In genomic region chr3:23710555-23710954, GRCh38 we compare ENCODE assay signal across 15 cellular contexts.
DNase-seq lines count a peak whose midpoint lies in the region; ATAC-seq, FAIRE-seq and TF ChIP-seq lines count a peak whose summit lies in the region.
"Had no signal": no experiment of that assay in that cellular context is flagged by ENCODE, and none has a peak within 500 bp of the region (broad histone marks: within the 10 kb centered on the region; RNA-seq: fewer than 3 reads in every experiment).

No MANE protein-coding gene starts in this region.

- POLR2A ChIA-PET in WTC11 (lab: Charles Lee) = interaction anchor here (0.9 kb wide), 1 partner anchor 103 kb away, joined by 3 read pairs; no protein-coding TSS in a partner anchor

- H3K36me3 ChIP-seq in neural progenitor cell = no peaks in the 10 kb centered on the region
- H3K36me3 ChIP-seq: BLaER1 treated with 17β-estradiol and CSF1 and Interleukin-3, amounts not matched to agents 10 nM and 100 nM had no signal

- H3K4me3 Mint-ChIP-seq in WTC11 (no peak overlapping the region), neural progenitor cell (no peak overlapping the region)
- H3K4me3 Mint-ChIP-seq: dendritic cell treated with granulocyte-macrophage colony-stimulating factor and Interleukin-4, amounts not matched to agents 40 ng/mL and 50 ng/mL, for 4 days; T-helper 2 cell treated with Interferon-gamma antibody and Interleukin-4, amounts not matched to agents 5 μg/mL and 100 μg/mL, for 36 hours had no signal

- intact Hi-C loops in Right ventricle myocardium superior (cut with DNase I) = no loop called here

- no peak overlapping the region for H3K4me2 ChIP-seq in neural progenitor cell
- H3K4me2 ChIP-seq: BLaER1 treated with 17β-estradiol and CSF1 and Interleukin-3, amounts not matched to agents 10 nM and 100 nM had no signal

- H3K27me3 Mint-ChIP-seq in WTC11 (ENCODE audit: low read depth) = no peaks in the 10 kb centered on the region
- H3K27me3 Mint-ChIP-seq in neural progenitor cell (ENCODE audit: insufficient read depth, low read depth) = peaks cover 2% of the 10 kb centered on the region

- CTCF ChIA-PET in WTC11 (lab: Charles Lee) = interaction anchor here (1.0 to 1.3 kb wide), 2 partner anchors 52 to 206 kb away, joined by 3 read pairs; partner anchors contain the start of genes NKIRAS1 and RPL15

- ATAC-seq in WTC11 (peak; percentile 67), Right ventricle myocardium superior (ENCODE audit: poor library complexity) (peak; percentile 66), HG02571 (IDR thresholded peaks at IDR 0.05; ENCODE audit: unreplicated experiment) (no peak), GM21576 (IDR thresholded peaks at IDR 0.05; ENCODE audit: unreplicated experiment) (no peak)
- ATAC-seq: activated naive CD4-positive, alpha-beta T cell treated with anti-CD3 and anti-CD28 coated beads, Interleukin-2, amount 50 U/mL, for 72 hours had no signal

- H3K9me3 ChIP-seq in neural progenitor cell (ENCODE audit: low read depth) = no peaks in the 10 kb centered on the region

- H3K9me3 Mint-ChIP-seq in WTC11 (peaks cover 6% of the 10 kb centered on the region), neural progenitor cell (peaks cover 5% of the 10 kb centered on the region)
- H3K9me3 Mint-ChIP-seq: activated naive CD4-positive, alpha-beta T cell treated with anti-CD3 and anti-CD28 coated beads, Interleukin-2, amount 50 U/mL, for 72 hours; T-helper 2 cell treated with Interferon-gamma antibody and Interleukin-4, amounts not matched to agents 5 μg/mL and 100 μg/mL, for 36 hours had no signal

- peaks cover 40% of the 10 kb centered on the region for H3K4me1 Mint-ChIP-seq in WTC11
- peaks cover 30% of the 10 kb centered on the region for H3K4me1 Mint-ChIP-seq in neural progenitor cell

- no peaks in the 10 kb centered on the region for H4K20me1 ChIP-seq in neural progenitor cell (ENCODE audit: low read depth)
- H4K20me1 ChIP-seq: BLaER1 treated with 17β-estradiol and CSF1 and Interleukin-3, amounts not matched to agents 10 nM and 100 nM had no signal

- H3K27ac Mint-ChIP-seq in WTC11 = peak overlapping the region; percentile 14
- no peak overlapping the region for H3K27ac Mint-ChIP-seq in neural progenitor cell
- H3K27ac Mint-ChIP-seq: T-helper 2 cell treated with Interferon-gamma antibody and Interleukin-4, amounts not matched to agents 5 μg/mL and 100 μg/mL, for 36 hours had no signal

- peaks cover 14% of the 10 kb centered on the region for H3F3A ChIP-seq in neural progenitor cell (ENCODE audit: low read depth)

- DNase-seq in ELF-1 (ENCODE audit: low read depth, low spot score) (peak; percentile 60), WTC11 (ENCODE audit: low spot score) (peak; percentile 47), Right ventricle myocardium superior (peak; percentile 61), neural progenitor cell (ENCODE audit: low spot score) (peak; percentile 11), MV-4-11 (lab: John Stamatoyannopoulos, UW) (no peak), RCC 7860 (ENCODE audit: low spot score) (no peak)
- DNase-seq: NCI-H187 treated with DMSO at 0.1 percent for 48 hours, OCI-M1 had no signal

- no peak for TF ChIP-seq CTCF in WTC11 (IDR thresholded peaks at IDR 0.05)
- TF ChIP-seq CTCF in neural progenitor cell (IDR thresholded peaks at IDR 0.05) = no peak

- H3K79me2 ChIP-seq in neural progenitor cell (ENCODE audit: low read depth) = no peaks in the 10 kb centered on the region

- no peak overlapping the region for H3K4me3 ChIP-seq in neural progenitor cell
- H3K4me3 ChIP-seq: BLaER1 treated with 17β-estradiol and CSF1 and Interleukin-3, amounts not matched to agents 10 nM and 100 nM; skin epidermis had no signal

- no peak for FAIRE-seq in RCC 7860 (lab: Jason Lieb, UNC)

- H3K36me3 Mint-ChIP-seq in WTC11 = peaks cover 2% of the 10 kb centered on the region; the same call in 1 of the 2 replicates
- H3K36me3 Mint-ChIP-seq in neural progenitor cell = no peaks in the 10 kb centered on the region
- H3K36me3 Mint-ChIP-seq: activated naive CD4-positive, alpha-beta T cell treated with anti-CD3 and anti-CD28 coated beads, Interleukin-2, amount 50 U/mL, for 72 hours had no signal

- no peak overlapping the region for H2AFZ ChIP-seq in neural progenitor cell (replicated peaks)

- no peaks in the 10 kb centered on the region for H3K27me3 ChIP-seq in neural progenitor cell
- H3K27me3 ChIP-seq: BLaER1 treated with 17β-estradiol and CSF1 and Interleukin-3, amounts not matched to agents 10 nM and 100 nM had no signal

- H3K4me1 ChIP-seq in neural progenitor cell = peaks cover 19% of the 10 kb centered on the region

- H3K27ac ChIP-seq in neural progenitor cell = no peak overlapping the region
- H3K27ac ChIP-seq: BLaER1 treated with 17β-estradiol and CSF1 and Interleukin-3, amounts not matched to agents 10 nM and 100 nM; skin epidermis had no signal

- no peak overlapping the region for H3K9ac ChIP-seq in neural progenitor cell
- H3K9ac ChIP-seq: BLaER1 treated with 17β-estradiol and CSF1 and Interleukin-3, amounts not matched to agents 10 nM and 100 nM had no signal

TF ChIP-seq in WTC11, 78 proteins besides CTCF, POLR2A, EP300 and RAD21:
- no peak for TF ChIP-seq PRDM15 (CRISPR knock-in tag; IDR thresholded peaks at IDR 0.05)
- TF ChIP-seq FOXJ3 (CRISPR knock-in tag; IDR thresholded peaks at IDR 0.05; ENCODE audit: borderline replicate concordance) = no peak

Comparison
In these comparisons a context has a peak if more than half of its experiments do, and no peak if none do; other contexts are left out.
1. DNase-seq: peak in ELF-1 (single experiment), WTC11 (single experiment), Right ventricle myocardium superior (single experiment) and neural progenitor cell (single experiment); none in MV-4-11 (single experiment) and RCC 7860 (single experiment).
2. ATAC-seq: peak in WTC11 (single experiment) and Right ventricle myocardium superior (single experiment); none in HG02571 (single experiment) and GM21576 (single experiment).